In genomic region chr11:76654980-76655379, GRCh38 we compare ENCODE assay signal across 16 cellular contexts. TPM values are rescaled to one million over a fixed set of nuclear protein-coding genes. Genes with fewer than 3 reads are reported as not detected.
DNase-seq lines count a peak whose midpoint lies in the region; ATAC-seq, FAIRE-seq and TF ChIP-seq lines count a peak whose summit lies in the region.
"Had no signal": no experiment of that assay in that cellular context is flagged by ENCODE, and none has a peak within 500 bp of the region (broad histone marks: within the 10 kb centered on the region; RNA-seq: fewer than 3 reads in every experiment).

No MANE protein-coding gene starts in this region.

- ATAC-seq in HepG2 (no peak), left lobe of liver (no peak), HG03135 (IDR thresholded peaks at IDR 0.05; ENCODE audit: unreplicated experiment) (no peak), HG02884 (IDR thresholded peaks at IDR 0.05; ENCODE audit: unreplicated experiment) (no peak), T-helper 17 cell (no peak)
- ATAC-seq: Panc1 had no signal

- H3K4me3 Mint-ChIP-seq in T-helper 17 cell: no peak overlapping the region
- H3K4me3 Mint-ChIP-seq: activated CD4-positive, alpha-beta T cell treated with anti-CD3 and anti-CD28 coated beads, Interleukin-2, amount 10 ng/mL, durations not matched to agents 24 days and 14 days; T-helper 1 cell treated with Interleukin-12 subunit alpha and Interleukin-12 subunit beta and Interleukin-4 antibody, amounts not matched to agents 30 μg/mL and 1 μg/mL, for 36 hours had no signal

- H3K9me3 ChIP-seq in liver (ENCODE audit: control insufficient read depth in 4 of 4, low read length in 3 of 4): no peaks in the 10 kb centered on the region
- H3K9me3 ChIP-seq in HepG2 (ENCODE audit: low read length): no peaks in the 10 kb centered on the region
- no peaks in the 10 kb centered on the region for H3K9me3 ChIP-seq in sigmoid colon
- no peaks in the 10 kb centered on the region for H3K9me3 ChIP-seq in T-helper 17 cell (ENCODE audit: control insufficient read depth, low read length, poor library complexity, severe bottlenecking)
- H3K9me3 ChIP-seq: Caco-2, testis had no signal

- CTCF ChIA-PET in HepG2 (lab: Yijun Ruan, JAX; ENCODE audit: low intra/inter-chr PET ratio, low total read pairs): no interaction called here

- no peak overlapping the region for H3K27ac Mint-ChIP-seq in T-helper 17 cell
- H3K27ac Mint-ChIP-seq: activated CD4-positive, alpha-beta T cell treated with anti-CD3 and anti-CD28 coated beads, Interleukin-2, amount 10 ng/mL, durations not matched to agents 24 days and 14 days; activated T-helper 2 cell treated with anti-CD3 and anti-CD28 coated beads, Interferon-gamma antibody, Interleukin-2, Interleukin-4, amounts not matched to agents 10 μg/mL and 5 μg/mL and 100 μg/mL, durations not matched to agents 14 hours and 24 hours and 36 hours; T-helper 1 cell treated with Interleukin-12 subunit alpha and Interleukin-12 subunit beta and Interleukin-4 antibody, amounts not matched to agents 30 μg/mL and 1 μg/mL, for 36 hours had no signal

- H3K9ac ChIP-seq in liver (ENCODE audit: low read depth in 1 of 2, low read length in 2 of 2) (no peak overlapping the region), HepG2 (ENCODE audit: insufficient read depth, low read depth, low read length) (no peak overlapping the region)

- H3K27me3 Mint-ChIP-seq in T-helper 17 cell: peaks cover 16% of the 10 kb centered on the region

- 90% methylated on average over 4 of the region's 4 CpGs for WGBS in liver
- WGBS in HepG2 (ENCODE audit: low lambda C conversion rate): 35% methylated on average over 4 of the region's 4 CpGs
- 93 to 94% methylated on average over 4 of the region's 4 CpGs for WGBS in sigmoid colon, 2 donors

- H3K4me1 ChIP-seq in liver (ENCODE audit: control insufficient read depth in 4 of 4, insufficient read depth in 4 of 4, low read length in 3 of 4) (peaks cover 0 to 3% (median 0%) of the 10 kb centered on the region in 4 donors), HepG2 (ENCODE audit: insufficient read depth, low read length) (no peaks in the 10 kb centered on the region), sigmoid colon (peaks cover 0 to 40% (median 37%) of the 10 kb centered on the region in 4 donors)
- H3K4me1 ChIP-seq: Caco-2 had no signal

- H3K4me3 ChIP-seq in liver (ENCODE audit: low read depth in 1 of 3, low read length in 3 of 3) (no peak overlapping the region), HepG2 (replicated peaks in 1 of 3; ENCODE audit: insufficient read depth in 1 of 3, low read depth in 2 of 3, low read length in 3 of 3) (no peak overlapping the region), sigmoid colon (no peak overlapping the region)
- H3K4me3 ChIP-seq: testis had no signal

- POLR2A ChIA-PET in HepG2 (lab: Yijun Ruan, JAX): no interaction called here

- H3K4me1 Mint-ChIP-seq in T-helper 17 cell: peaks cover 2% of the 10 kb centered on the region

- H3K4me2 ChIP-seq in HepG2 (ENCODE audit: low read depth, low read length): no peak overlapping the region

- TF ChIP-seq CTCF in liver (IDR thresholded peaks at IDR 0.05; ENCODE audit: low read depth, low read length, missing input control) (no peak), HepG2 (CRISPR knock-in tag; IDR thresholded peaks at IDR 0.05) (no peak), sigmoid colon (IDR thresholded peaks at IDR 0.05) (no peak)

- peaks cover 2% of the 10 kb centered on the region for H3K36me3 Mint-ChIP-seq in T-helper 17 cell (ENCODE audit: low read depth)

- H3K27ac ChIP-seq in liver (ENCODE audit: low read depth in 1 of 2, low read length in 2 of 2) (peak overlapping the region; percentile 46 to 60), HepG2 (ENCODE audit: extremely low read length, insufficient read depth, low read length) (no peak overlapping the region), sigmoid colon (peak overlapping the region; percentile 48 to 73 (median 67))

- intact Hi-C loops in HepG2 (cut with micrococcal nuclease; ENCODE audit: unreplicated experiment) (no loop called here), sigmoid colon (cut with DNase I) (loop anchor here (5.0 kb wide), 1 partner anchor 48 kb away; no protein-coding TSS in a partner anchor)

- no peak for FAIRE-seq in HepG2 (lab: Jason Lieb, UNC)

- TF ChIP-seq RAD21 in liver (IDR thresholded peaks at IDR 0.05) (no peak), HepG2 (CRISPR knock-in tag; IDR thresholded peaks at IDR 0.05) (no peak)

- no TSS peak for BruUV-seq in HepG2 (replicated peaks; lab: Mats Ljungman, UMichigan)

- DNase-seq in HepG2 (ENCODE audit: low spot score): no peak
- peak; percentile 33 for DNase-seq in left lobe of liver (ENCODE audit: low spot score)
- peak; percentile 53 for DNase-seq in sigmoid colon
- no peak for DNase-seq in GDM1 (lab: John Stamatoyannopoulos, UW)
- no peak for DNase-seq in T-helper 17 cell
- DNase-seq: activated CD4-positive, alpha-beta T cell treated with anti-CD3 and anti-CD28 coated beads, Interleukin-2, amount 10 ng/mL, durations not matched to agents 24 days and 14 days; central memory CD4-positive, alpha-beta T cell; NCI-H1417 treated with DMSO at 0.1 percent for 48 hours had no signal

- TF ChIP-seq EP300 in HepG2 (IDR thresholded peaks at IDR 0.05; ENCODE audit: low read depth in 2 of 2, low read length in 2 of 2) (no peak), HepG2 (CRISPR knock-in tag; IDR thresholded peaks at IDR 0.05; ENCODE audit: borderline replicate concordance) (no peak), sigmoid colon (IDR thresholded peaks at IDR 0.05) (no peak)

- no peaks in the 10 kb centered on the region for H3K36me3 ChIP-seq in liver (ENCODE audit: control insufficient read depth in 4 of 4, insufficient read depth in 3 of 4, low read depth in 1 of 4, low read length in 3 of 4)
- H3K36me3 ChIP-seq in HepG2 (replicated peaks in 1 of 2; ENCODE audit: control insufficient read depth in 1 of 2, insufficient read depth in 2 of 2, low read length in 2 of 2): no peaks in the 10 kb centered on the region
- H3K36me3 ChIP-seq in sigmoid colon: no peaks in the 10 kb centered on the region

- no peaks in the 10 kb centered on the region for H3K27me3 ChIP-seq in liver (ENCODE audit: control insufficient read depth in 4 of 4, insufficient read depth in 4 of 4, low read length in 3 of 4)
- H3K27me3 ChIP-seq in HepG2 (ENCODE audit: control insufficient read depth in 1 of 2, insufficient read depth in 2 of 2, low read length in 2 of 2): peaks cover 3 to 38% of the 10 kb centered on the region in 2 experiments
- no peaks in the 10 kb centered on the region for H3K27me3 ChIP-seq in sigmoid colon
- H3K27me3 ChIP-seq: testis had no signal

- no peaks in the 10 kb centered on the region for H3K79me2 ChIP-seq in HepG2 (ENCODE audit: insufficient read depth, low read length)

- no peaks in the 10 kb centered on the region for H4K20me1 ChIP-seq in HepG2 (ENCODE audit: insufficient read depth, low read length)

- in situ Hi-C loops in HepG2 (cut with HindIII; ENCODE audit: extremely low pct_ligation_motif_present, low pct_unique_long_range_greater_than_20kb): no loop called here

- H2AFZ ChIP-seq in HepG2 (ENCODE audit: low read length): no peak overlapping the region

- TF ChIP-seq POLR2A in HepG2 (IDR thresholded peaks at IDR 0.05; ENCODE audit: insufficient read depth in 1 of 2, low read depth in 2 of 2, low read length in 2 of 2): no peak
- TF ChIP-seq POLR2A in sigmoid colon (IDR thresholded peaks at IDR 0.05): no peak

TF ChIP-seq in liver, 16 proteins besides CTCF, POLR2A, EP300 and RAD21 (continues in another document):
- TF ChIP-seq FOXA2 (IDR thresholded peaks at IDR 0.05) (no peak), YY1 (IDR thresholded peaks at IDR 0.05) (no peak), HNF4G (IDR thresholded peaks at IDR 0.05) (no peak), RXRA (IDR thresholded peaks at IDR 0.05) (no peak), GABPA (IDR thresholded peaks at IDR 0.05 in 1 of 2, conservative IDR thresholded peaks at IDR 0.05 in 1 of 2) (no peak), HNF4A (conservative IDR thresholded peaks at IDR 0.05) (no peak), FOXA1 (IDR thresholded peaks at IDR 0.05) (no peak)

RNA-seq across cellular contexts. Expression of gene LRRC32, which starts 15.6 kb away (rescaled TPM):
- total RNA-seq in liver (1 to 10 TPM; 5.4 to 7.4 TPM), HepG2 (2016; rRNA removed; fragmentation: Illumina TruSeq; extraction: Trizol) (not detected in 2 replicates), left lobe of liver (10.5 TPM), sigmoid colon (10 to 100 TPM in 3 of 4 donors, 1 to 10 TPM in 1; 6.4 to 30.7 (median 16.2) TPM), T-helper 17 cell (10 to 100 TPM in 1 of 2 donors, 1 to 10 TPM in 1; 3.2 to 11.5 TPM)
- polyA plus RNA-seq in liver (10 to 100 TPM; 11.2 to 15.4 TPM), HepG2 (2011; rRNA removed) (0.07 and 0.12 TPM in 2 replicates), sigmoid colon (10 to 100 TPM in 1 of 3 donors, 1 to 10 TPM in 1, under 1 TPM in 1; 0.69 to 18.3 (median 1.8) TPM)
- not detected in 2 replicates for total RNA-seq in HepG2 (2016; cell fraction: cytosol; rRNA removed; fragmentation: Illumina TruSeq; extraction: Trizol; ENCODE audit: low read depth)
- total RNA-seq in HepG2 (2016; cell fraction: insoluble cytoplasmic fraction; rRNA removed; fragmentation: Illumina TruSeq; extraction: Trizol): not detected in 2 replicates
- total RNA-seq in HepG2 (2016; cell fraction: membrane; rRNA removed; fragmentation: Illumina TruSeq; extraction: Trizol): not detected in 2 replicates
- total RNA-seq in HepG2 (2016; cell fraction: nucleus; rRNA removed; fragmentation: Illumina TruSeq; extraction: Trizol): not detected in 2 replicates
- polyA plus RNA-seq in HepG2 (2011; cell fraction: cytosol; rRNA removed): not detected in 2 replicates
- polyA plus RNA-seq in HepG2 (2011; cell fraction: nucleus; rRNA removed): 0.03 TPM in 1 of 2 replicates, not detected in the other
- polyA plus RNA-seq in HepG2 (2012): 0.07 TPM in 1 of 2 replicates, not detected in the other
- polyA plus RNA-seq in HepG2 (2016; cell fraction: cytosol; fragmentation: Illumina TruSeq; extraction: Trizol; ENCODE audit: low read depth): not detected in 2 replicates
- not detected in 2 replicates for polyA plus RNA-seq in HepG2 (2016; cell fraction: insoluble cytoplasmic fraction; fragmentation: Illumina TruSeq; extraction: Trizol; ENCODE audit: low read depth)
- polyA plus RNA-seq in HepG2 (2016; cell fraction: membrane; fragmentation: Illumina TruSeq; extraction: Trizol; ENCODE audit: low read depth): not detected in 2 replicates
- polyA plus RNA-seq in HepG2 (2016; cell fraction: nucleus; fragmentation: Illumina TruSeq; extraction: Trizol; ENCODE audit: insufficient read depth, low read depth): not detected in 2 replicates
- 1.6 TPM in 1 of 2 replicates, not detected in the other for polyA minus RNA-seq in HepG2 (2011; rRNA and poly(A)+ RNA removed; ENCODE audit: low replicate concordance)
- polyA minus RNA-seq in HepG2 (2011; cell fraction: cytosol; rRNA and poly(A)+ RNA removed): not detected in 2 replicates
- polyA minus RNA-seq in HepG2 (2011; cell fraction: nucleus; rRNA and poly(A)+ RNA removed): not detected in 2 replicates

Comparison
In these comparisons a context has a peak if more than half of its experiments do, and no peak if none do; other contexts are left out.
1. DNase-seq: peak in left lobe of liver (single experiment) and sigmoid colon (single experiment); none in HepG2 (single experiment), GDM1 (single experiment) and T-helper 17 cell (0 of 3).